In the genomic region with DNA sequence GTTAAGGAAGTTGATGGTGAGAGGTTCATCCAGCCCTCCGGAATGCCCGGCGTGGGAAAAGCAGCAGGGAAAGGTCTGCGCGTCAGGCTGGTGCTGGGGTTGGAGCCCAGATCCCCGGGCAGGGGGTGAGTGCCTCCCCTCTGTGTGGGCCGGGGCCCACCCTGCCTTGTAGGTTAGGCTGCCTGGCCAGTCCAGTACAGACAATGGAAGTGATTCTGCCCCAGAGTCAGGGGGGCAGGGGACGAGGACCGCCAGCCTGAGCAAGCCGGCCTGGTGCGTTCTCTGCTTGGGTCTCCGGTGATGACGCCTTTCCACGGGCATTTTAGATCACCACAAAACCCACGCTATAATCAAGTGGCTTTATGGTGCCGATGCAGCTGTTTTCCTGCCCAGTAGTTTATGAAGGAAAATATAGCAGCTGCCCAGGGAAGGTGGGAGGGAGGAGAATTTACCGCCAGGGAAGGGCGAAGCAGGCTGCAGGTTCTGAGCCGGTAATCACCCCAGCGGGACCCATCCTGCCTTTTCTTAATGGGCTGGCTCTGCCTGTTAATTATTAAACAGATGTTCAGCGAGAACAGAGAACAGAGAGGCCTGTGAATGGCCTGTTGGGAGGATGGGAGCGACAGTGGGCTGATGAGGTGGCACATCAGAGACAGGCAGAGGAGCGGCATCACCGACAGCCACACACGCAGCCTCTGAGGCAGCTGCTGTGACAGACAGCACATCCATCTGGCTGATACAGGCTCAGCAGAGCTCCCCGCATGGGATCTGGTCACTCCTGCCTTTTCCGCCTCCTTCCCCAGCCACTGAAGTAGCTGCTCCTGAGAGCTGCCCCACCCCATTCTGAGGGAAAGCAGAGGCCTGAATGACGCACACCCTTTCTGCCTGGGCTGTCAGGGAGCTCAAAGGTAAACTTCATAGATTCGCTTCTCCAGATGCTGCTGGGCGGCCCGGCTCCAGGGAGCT, we compare ENCODE assay signal across 8 cellular contexts. TPM values are rescaled to one million over a fixed set of nuclear protein-coding genes. Genes with fewer than 3 reads are reported as not detected.
DNase-seq lines count a peak whose midpoint lies in the region; ATAC-seq and TF ChIP-seq lines count a peak whose summit lies in the region.

No MANE protein-coding gene starts in this region.

- peak overlapping the region; percentile 17 for H3K4me3 ChIP-seq in kidney epithelial cell (ENCODE audit: low read depth, low read length)

- peak; percentile 25 to 29 for DNase-seq in NCI-H187 (lab: John Stamatoyannopoulos, UW)
- no peak for DNase-seq in NCI-H187 treated with DMSO at 0.1 percent for 48 hours (lab: John Stamatoyannopoulos, UW)
- DNase-seq in kidney epithelial cell (ENCODE audit: low read depth), result peak; percentile 84
- peak in 24 of 49 donors; percentile 17 to 71 (median 40) for DNase-seq in substantia nigra (lab: John Stamatoyannopoulos, UW)
- no peak for DNase-seq in NCI-H446 treated with DMSO at 0.1 percent for 48 hours (lab: John Stamatoyannopoulos, UW)
- no peak for DNase-seq in amniotic stem cell (lab: John Stamatoyannopoulos, UW)

- no peak for TF ChIP-seq CTCF in kidney epithelial cell (IDR thresholded peaks at IDR 0.05; ENCODE audit: insufficient read depth, low read length, poor library complexity, severe bottlenecking)

- H3K27ac Mint-ChIP-seq in activated T-helper 17 cell treated with anti-CD3 and anti-CD28 coated beads, Interleukin-2, amount 50 U/mL, for 72 hours, result peak overlapping the region; percentile 31

- no peaks in the 10 kb centered on the region for H3K27me3 ChIP-seq in kidney epithelial cell (ENCODE audit: control insufficient read depth, insufficient read depth, low read length)

- H3K36me3 ChIP-seq in kidney epithelial cell (ENCODE audit: control insufficient read depth, insufficient read depth, low read length), result no peaks in the 10 kb centered on the region

- H3K27me3 Mint-ChIP-seq in activated T-helper 17 cell treated with anti-CD3 and anti-CD28 coated beads, Interleukin-2, amount 50 U/mL, for 72 hours, result no peaks in the 10 kb centered on the region

- no peaks in the 10 kb centered on the region for H3K9me3 Mint-ChIP-seq in activated T-helper 17 cell treated with anti-CD3 and anti-CD28 coated beads, Interleukin-2, amount 50 U/mL, for 72 hours

- peaks cover 23% of the 10 kb centered on the region for H3K4me1 Mint-ChIP-seq in activated T-helper 17 cell treated with anti-CD3 and anti-CD28 coated beads, Interleukin-2, amount 50 U/mL, for 72 hours

- peak; percentile 17 for ATAC-seq in activated T-helper 17 cell treated with anti-CD3 and anti-CD28 coated beads, Interleukin-2, amount 50 U/mL, for 72 hours (replicated peaks)
- no peak for ATAC-seq in HG03159 (IDR thresholded peaks at IDR 0.05; ENCODE audit: unreplicated experiment)

- peak overlapping the region; percentile 63 for H3K27ac ChIP-seq in substantia nigra (ENCODE audit: low read depth, low read length, poor library complexity, severe bottlenecking)

- peaks cover 30% of the 10 kb centered on the region for H3K36me3 Mint-ChIP-seq in activated T-helper 17 cell treated with anti-CD3 and anti-CD28 coated beads, Interleukin-2, amount 50 U/mL, for 72 hours (ENCODE audit: low read depth)

- H3K4me3 Mint-ChIP-seq in activated T-helper 17 cell treated with anti-CD3 and anti-CD28 coated beads, Interleukin-2, amount 50 U/mL, for 72 hours, result no peak overlapping the region

RNA-seq across cellular contexts. Expression of a gene that starts 35.2 kb away (rescaled TPM):
- total RNA-seq in activated T-helper 17 cell treated with anti-CD3 and anti-CD28 coated beads, Interleukin-2, amount 50 U/mL, for 72 hours, result 10 to 100 TPM; 82.3 to 89.2 TPM
- total RNA-seq in kidney epithelial cell, result 14.1 and 17.0 TPM in 2 replicates

Comparison
In these comparisons a context has a peak if more than half of its experiments do, and no peak if none do; other contexts are left out.
1. DNase-seq: peak in NCI-H187 (2 of 2) and kidney epithelial cell (single experiment); none in NCI-H187 treated with DMSO at 0.1 percent for 48 hours (single experiment), NCI-H446 treated with DMSO at 0.1 percent for 48 hours (single experiment) and amniotic stem cell (single experiment).